Comparison of ENCODE assay signal across 8 cellular contexts in genomic region chr2:120343433-120344105, GRCh38. TPM values are rescaled to one million over a fixed set of nuclear protein-coding genes. Genes with fewer than 3 reads are reported as not detected.
DNase-seq lines count a peak whose midpoint lies in the region; ATAC-seq and TF ChIP-seq lines count a peak whose summit lies in the region.

No MANE protein-coding gene starts in this region.

- H3K9me3 ChIP-seq in MG63, result no peaks in the 10 kb centered on the region

- peak; percentile 85 for TF ChIP-seq CTCF in WI38 (IDR thresholded peaks at IDR 0.05; ENCODE audit: low read depth, low read length)

- peaks cover 6% of the 10 kb centered on the region; the same call in 1 of the 2 replicates for H3K27me3 ChIP-seq in MG63

- no peaks in the 10 kb centered on the region for H3K36me3 ChIP-seq in MG63

- H3K27ac ChIP-seq in caudate nucleus (ENCODE audit: low read depth, low read length), result no peak overlapping the region

- H3K4me3 ChIP-seq in MG63 (no peak overlapping the region), WI38 (ENCODE audit: low read depth, low read length) (no peak overlapping the region)

- peak; percentile 75 for DNase-seq in ACHN
- peak; percentile 74 for DNase-seq in MG63
- peak in 56 of 61 donors; percentile 5 to 77 (median 54) for DNase-seq in caudate nucleus (lab: John Stamatoyannopoulos, UW)
- peak; percentile 66 for DNase-seq in inferior parietal cortex (ENCODE audit: extremely low spot score)
- DNase-seq in smooth muscle cell of the brain vasculature (ENCODE audit: low read depth, low spot score), result peak; percentile 23

- in situ Hi-C loops in ACHN (cut with HindIII; ENCODE audit: low pct_ligation_motif_present, low pct_unique_long_range_greater_than_20kb, low sequenced_read_pairs), result no loop called here

- ATAC-seq in GM18511 (IDR thresholded peaks at IDR 0.05; ENCODE audit: unreplicated experiment), result peak; percentile 54
- ATAC-seq in HG03457 (IDR thresholded peaks at IDR 0.05; ENCODE audit: unreplicated experiment), result no peak

RNA-seq across cellular contexts. Expression of gene INHBB, which starts 2.4 kb away (rescaled TPM):
- 1.8 and 3.9 TPM in 2 replicates for total RNA-seq in MG63 (2014; rRNA removed; shearing (Covaris generic); ENCODE audit: low replicate concordance)

Comparison
In these comparisons a context has a peak if more than half of its experiments do, and no peak if none do; other contexts are left out.
1. DNase-seq: peak in every context shown above with its lines; median percentile 75 in ACHN; 74 in MG63; 66 in inferior parietal cortex; 54 in caudate nucleus; 23 in smooth muscle cell of the brain vasculature.